Comparison of ENCODE assay signal across 8 cellular contexts in the genomic region with DNA sequence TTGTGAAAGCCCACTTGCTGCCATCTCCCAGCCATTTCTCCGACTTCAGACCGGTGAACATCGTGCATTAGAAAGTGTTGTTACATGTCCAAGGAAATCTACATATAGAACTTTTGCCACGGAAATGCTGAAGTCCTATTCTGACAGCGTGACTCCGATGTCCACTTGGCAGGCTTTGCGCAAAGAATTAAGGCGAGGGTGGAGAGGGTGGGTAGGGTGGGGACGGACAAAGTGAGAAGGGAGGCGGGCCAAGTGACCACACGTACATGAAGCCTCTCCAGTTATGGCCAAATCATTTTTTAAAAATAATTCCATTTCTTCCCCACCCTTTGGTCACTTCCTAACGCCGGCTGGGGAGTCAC. TPM values are rescaled to one million over a fixed set of nuclear protein-coding genes. Genes with fewer than 3 reads are reported as not detected.
DNase-seq lines count a peak whose midpoint lies in the region; ATAC-seq, FAIRE-seq and TF ChIP-seq lines count a peak whose summit lies in the region.

No MANE protein-coding gene starts in this region.

- H3K4me3 Mint-ChIP-seq in activated CD8-positive, alpha-beta memory T cell treated with anti-CD3 and anti-CD28 coated beads, Interleukin-2, amount 10 ng/mL, durations not matched to agents 7 days and 5 days = peak overlapping the region; percentile 73

- no peak for FAIRE-seq in GM12891 (lab: Jason Lieb, UNC)

- peaks cover 36% of the 10 kb centered on the region for H3K27me3 Mint-ChIP-seq in activated CD8-positive, alpha-beta memory T cell treated with anti-CD3 and anti-CD28 coated beads, Interleukin-2, amount 10 ng/mL, durations not matched to agents 7 days and 5 days

- no peak for TF ChIP-seq POLR2A in right lobe of liver (IDR thresholded peaks at IDR 0.05)
- TF ChIP-seq POLR2A in upper lobe of left lung (IDR thresholded peaks at IDR 0.05) = no peak
- TF ChIP-seq POLR2A in GM12891 (IDR thresholded peaks at IDR 0.05; ENCODE audit: low read depth, low read length) = no peak

- 6% methylated on average over 10 of the region's 13 CpGs for WGBS in right lobe of liver (ENCODE audit: insufficient coverage, low coverage, low lambda C conversion rate, missing lambda C conversion rate)
- 0 to 1% methylated on average over 13 of the region's 13 CpGs for WGBS in upper lobe of left lung, 2 donors

- H3K9ac ChIP-seq in adipocyte (ENCODE audit: low read length) = peak overlapping the region; percentile 99

- peak overlapping the region; percentile 89 to 94 (median 91) for H3K27ac ChIP-seq in right lobe of liver
- H3K27ac ChIP-seq in upper lobe of left lung = peak overlapping the region; percentile 84 to 96 (median 90)

- TF ChIP-seq CTCF in right lobe of liver (IDR thresholded peaks at IDR 0.05) = no peak
- TF ChIP-seq CTCF in upper lobe of left lung (IDR thresholded peaks at IDR 0.05) = no peak

- H3K9me3 ChIP-seq in adipocyte (ENCODE audit: control insufficient read depth, low read length) (no peaks in the 10 kb centered on the region), right lobe of liver (no peaks in the 10 kb centered on the region), upper lobe of left lung (no peaks in the 10 kb centered on the region)

- H3K36me3 Mint-ChIP-seq in activated CD8-positive, alpha-beta memory T cell treated with anti-CD3 and anti-CD28 coated beads, Interleukin-2, amount 10 ng/mL, durations not matched to agents 7 days and 5 days = no peaks in the 10 kb centered on the region

- TF ChIP-seq EP300 in upper lobe of left lung (IDR thresholded peaks at IDR 0.05) = no peak

- no peaks in the 10 kb centered on the region for H3K9me3 Mint-ChIP-seq in activated CD8-positive, alpha-beta memory T cell treated with anti-CD3 and anti-CD28 coated beads, Interleukin-2, amount 10 ng/mL, durations not matched to agents 7 days and 5 days (ENCODE audit: low read depth)

- intact Hi-C loops in right lobe of liver (cut with DNase I) = no loop called here

- CTCF ChIA-PET in activated CD8-positive, alpha-beta memory T cell treated with anti-CD3 and anti-CD28 coated beads, Interleukin-2, amount 10 ng/mL, durations not matched to agents 7 days and 5 days (lab: Charles Lee) = interaction anchor here (0.7 to 5.3 kb wide), 6 partner anchors 48 to 195 kb away, joined by 3 to 83 read pairs (median 8); a partner anchor contains a TSS

- H3K27me3 ChIP-seq in adipocyte (replicated peaks; ENCODE audit: control insufficient read depth, insufficient read depth, low read length) (no peaks in the 10 kb centered on the region), right lobe of liver (no peaks in the 10 kb centered on the region), upper lobe of left lung (no peaks in the 10 kb centered on the region)

- H3K4me3 ChIP-seq in adipocyte (ENCODE audit: low read length) (peak overlapping the region; percentile 97), right lobe of liver (peak overlapping the region; percentile 71 to 92 (median 72)), upper lobe of left lung (peak overlapping the region; percentile 70 to 89 (median 86))

- H3K36me3 ChIP-seq in adipocyte (ENCODE audit: control insufficient read depth, insufficient read depth, low read length, severe bottlenecking) = peaks cover 17% of the 10 kb centered on the region
- H3K36me3 ChIP-seq in right lobe of liver = no peaks in the 10 kb centered on the region
- H3K36me3 ChIP-seq in upper lobe of left lung = no peaks in the 10 kb centered on the region

- no peak for DNase-seq in activated CD8-positive, alpha-beta memory T cell treated with anti-CD3 and anti-CD28 coated beads, Interleukin-2, amount 10 ng/mL, durations not matched to agents 7 days and 5 days
- DNase-seq in activated CD8-positive, alpha-beta memory T cell treated with anti-CD3 and anti-CD28 coated beads, Interleukin-2, amount 50 U/mL, for 48 hours = no peak
- DNase-seq in adipocyte (ENCODE audit: low read depth) (no peak), right lobe of liver (no peak), upper lobe of left lung (no peak), GM12891 (ENCODE audit: insufficient read length, low spot score) (no peak)

- no peak overlapping the region for H3K27ac Mint-ChIP-seq in activated CD8-positive, alpha-beta memory T cell treated with anti-CD3 and anti-CD28 coated beads, Interleukin-2, amount 10 ng/mL, durations not matched to agents 7 days and 5 days

- ATAC-seq in activated CD8-positive, alpha-beta memory T cell treated with anti-CD3 and anti-CD28 coated beads, Interleukin-2, amount 10 ng/mL, durations not matched to agents 7 days and 5 days = peak; percentile 1
- ATAC-seq in right lobe of liver (peak in 3 of 4 donors; percentile 15 to 50 (median 15)), upper lobe of left lung (ENCODE audit: low FRiP score in 2 of 2) (peak in 1 of 2 donors; percentile 60), HG02840 (IDR thresholded peaks at IDR 0.05; ENCODE audit: low FRiP score, unreplicated experiment) (no peak), GM18858 (IDR thresholded peaks at IDR 0.05; ENCODE audit: unreplicated experiment) (no peak)

- peaks cover 46% of the 10 kb centered on the region for H3K4me1 ChIP-seq in adipocyte (ENCODE audit: control insufficient read depth, insufficient read depth, low read length)
- peaks cover 0 to 42% (median 22%) of the 10 kb centered on the region in 4 donors for H3K4me1 ChIP-seq in right lobe of liver
- H3K4me1 ChIP-seq in upper lobe of left lung = peaks cover 15 to 29% (median 20%) of the 10 kb centered on the region in 4 donors

- peaks cover 25% of the 10 kb centered on the region for H3K4me1 Mint-ChIP-seq in activated CD8-positive, alpha-beta memory T cell treated with anti-CD3 and anti-CD28 coated beads, Interleukin-2, amount 10 ng/mL, durations not matched to agents 7 days and 5 days

TF ChIP-seq in GM12891, 5 proteins besides CTCF, POLR2A, EP300 and RAD21:
- TF ChIP-seq POLR2AphosphoS5 (IDR thresholded peaks at IDR 0.05; ENCODE audit: low read depth, low read length) (no peak), PAX5 (IDR thresholded peaks at IDR 0.05; ENCODE audit: insufficient read depth, low read length, severe bottlenecking) (no peak), SPI1 (IDR thresholded peaks at IDR 0.05; ENCODE audit: low read depth, low read length) (no peak), TAF1 (IDR thresholded peaks at IDR 0.05; ENCODE audit: low read depth, low read length) (no peak), POU2F2 (IDR thresholded peaks at IDR 0.05; ENCODE audit: low read depth, low read length) (no peak)

RNA-seq across cellular contexts. Expression of a gene that starts 0.5 kb away (rescaled TPM):
- 1 to 10 TPM; 7.0 to 9.9 TPM for total RNA-seq in activated CD8-positive, alpha-beta memory T cell treated with anti-CD3 and anti-CD28 coated beads, Interleukin-2, amount 10 ng/mL, durations not matched to agents 7 days and 5 days
- 100 to 1,000 TPM in 3 of 6 experiments, 10 to 100 TPM in 3; 75.4 to 108 (median 98.1) TPM for total RNA-seq in right lobe of liver
- total RNA-seq in upper lobe of left lung = 10 to 100 TPM; 12.4 to 33.0 (median 29.1) TPM
- 3.5 TPM for polyA plus RNA-seq in GM12891 (2012; ENCODE audit: low read depth, missing spikeins)

Comparison
In these comparisons a context has a peak if more than half of its experiments do, and no peak if none do; other contexts are left out.
1. ATAC-seq: peak in activated CD8-positive, alpha-beta memory T cell treated with anti-CD3 and anti-CD28 coated beads, Interleukin-2, amount 10 ng/mL, durations not matched to agents 7 days and 5 days (single experiment) and right lobe of liver (3 of 4); none in HG02840 (single experiment) and GM18858 (single experiment).
2. Peak in every context shown above with its lines, with median percentiles within 50 percentile points of each other: H3K4me3 ChIP-seq.